12 cellular contexts compared by ENCODE assay signal in genomic region chr9:38022995-38023394, GRCh38. TPM values are rescaled to one million over a fixed set of nuclear protein-coding genes. Genes with fewer than 3 reads are reported as not detected.
DNase-seq lines count a peak whose midpoint lies in the region; ATAC-seq and TF ChIP-seq lines count a peak whose summit lies in the region.
"Had no signal": no experiment of that assay in that cellular context is flagged by ENCODE, and none has a peak within 500 bp of the region (broad histone marks: within the 10 kb centered on the region; RNA-seq: fewer than 3 reads in every experiment).

No MANE protein-coding gene starts in this region.

- H3K4me1 ChIP-seq in gastroesophageal sphincter: peaks cover 7 to 89% (median 76%) of the 10 kb centered on the region in 3 donors

- no peak overlapping the region for H3K4me3 ChIP-seq in gastroesophageal sphincter
- H3K4me3 ChIP-seq: gastrocnemius medialis had no signal

- ATAC-seq in gastroesophageal sphincter: no peak
- ATAC-seq in GM21529 (IDR thresholded peaks at IDR 0.05; ENCODE audit: unreplicated experiment): no peak
- ATAC-seq in HG03342 (IDR thresholded peaks at IDR 0.05; ENCODE audit: unreplicated experiment): no peak
- ATAC-seq: activated CD4-positive, alpha-beta T cell treated with anti-CD3 and anti-CD28 coated beads for 36 hours; gastrocnemius medialis; HCT116 had no signal

- intact Hi-C loops in posterior cingulate gyrus (cut with DNase I): no loop called here

- WGBS in gastroesophageal sphincter (ENCODE audit: low coverage in 1 of 2), 2 donors: 41 to 47% methylated on average over 4 to 5 of the region's 8 CpGs

- peak; percentile 80 for DNase-seq in DMS53 treated with DMSO at 0.1 percent for 48 hours (lab: John Stamatoyannopoulos, UW; ENCODE audit: unreplicated experiment)
- peak; percentile 28 for DNase-seq in NCI-H526 treated with DMSO at 0.1 percent for 48 hours (lab: John Stamatoyannopoulos, UW)
- peak in 8 of 10 donors; percentile 31 to 94 (median 57) for DNase-seq in posterior cingulate gyrus
- no peak for DNase-seq in NCI-H1694 (lab: John Stamatoyannopoulos, UW)
- DNase-seq in HCEC 1CT: no peak
- DNase-seq: activated CD4-positive, alpha-beta T cell treated with anti-CD3 and anti-CD28 coated beads for 36 hours; CD8-positive, alpha-beta memory T cell; gastrocnemius medialis had no signal

- no peak for TF ChIP-seq CTCF in gastroesophageal sphincter (IDR thresholded peaks at IDR 0.05)

- H3K27ac ChIP-seq in gastroesophageal sphincter: peak overlapping the region in 3 of 4 donors; percentile 77 to 93 (median 82)
- H3K27ac ChIP-seq: gastrocnemius medialis had no signal

- TF ChIP-seq POLR2A in gastroesophageal sphincter (IDR thresholded peaks at IDR 0.05): no peak

- no peaks in the 10 kb centered on the region for H3K36me3 ChIP-seq in gastroesophageal sphincter
- H3K36me3 ChIP-seq: gastrocnemius medialis had no signal

- H3K27me3 ChIP-seq in gastroesophageal sphincter: no peaks in the 10 kb centered on the region
- H3K27me3 ChIP-seq: gastrocnemius medialis had no signal

- H3K9me3 ChIP-seq in gastroesophageal sphincter: no peaks in the 10 kb centered on the region
- H3K9me3 ChIP-seq: gastrocnemius medialis had no signal

- TF ChIP-seq EP300 in gastroesophageal sphincter (IDR thresholded peaks at IDR 0.05): no peak

RNA-seq across cellular contexts. Expression of gene SHB, which starts 46.0 kb away (rescaled TPM):
- 10 to 100 TPM in 3 of 4 donors, 1 to 10 TPM in 1; 9.7 to 17.5 (median 14.2) TPM for total RNA-seq in gastroesophageal sphincter

Comparison
In these comparisons a context has a peak if more than half of its experiments do, and no peak if none do; other contexts are left out.
1. DNase-seq: peak in DMS53 treated with DMSO at 0.1 percent for 48 hours (single experiment), NCI-H526 treated with DMSO at 0.1 percent for 48 hours (single experiment) and posterior cingulate gyrus (8 of 10); none in NCI-H1694 (single experiment) and HCEC 1CT (single experiment).